ENCODE assay signal across 9 cellular contexts in the genomic region with DNA sequence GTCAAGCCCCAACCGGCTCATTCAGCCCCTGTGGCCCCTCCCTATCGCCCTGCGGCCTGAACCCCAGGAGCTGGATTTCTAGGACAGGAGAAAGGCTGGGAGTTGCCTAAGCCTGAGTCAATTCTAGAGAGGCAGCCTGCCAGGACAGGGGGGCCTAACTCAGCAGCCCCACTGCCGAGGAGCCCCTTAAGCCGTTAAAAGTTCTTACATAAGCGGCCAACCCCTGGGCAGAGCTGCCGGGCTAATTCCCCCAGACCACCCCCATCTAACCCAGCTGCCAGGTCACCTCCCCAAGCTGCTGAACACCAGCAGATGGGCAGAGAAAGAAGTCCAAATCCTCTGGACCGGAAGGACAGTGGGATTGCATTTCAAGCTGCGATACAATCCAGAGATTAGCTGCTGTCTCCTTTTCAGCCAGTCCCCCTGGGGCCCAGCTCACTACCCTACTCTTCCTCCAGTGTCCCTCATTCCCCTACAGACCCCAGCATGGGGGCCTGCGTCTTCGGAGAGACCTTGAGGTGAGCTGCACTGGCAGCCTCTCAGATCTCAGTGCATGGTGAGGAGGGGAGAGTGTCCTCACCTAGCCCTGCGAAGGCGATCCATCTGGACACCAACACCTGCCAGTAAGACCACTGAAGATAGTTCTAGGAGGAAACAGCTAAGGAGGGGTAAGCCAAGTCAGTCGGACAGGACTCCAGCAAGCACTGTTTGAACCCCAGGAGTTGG. TPM values are rescaled to one million over a fixed set of nuclear protein-coding genes. Genes with fewer than 3 reads are reported as not detected.
DNase-seq lines count a peak whose midpoint lies in the region; ATAC-seq and TF ChIP-seq lines count a peak whose summit lies in the region.
"Had no signal": no experiment of that assay in that cellular context is flagged by ENCODE, and none has a peak within 500 bp of the region (broad histone marks: within the 10 kb centered on the region; RNA-seq: fewer than 3 reads in every experiment).

No MANE protein-coding gene starts in this region.

- peak overlapping the region; percentile 72 for H3K4me2 ChIP-seq in H9 (ENCODE audit: insufficient read depth, insufficient read length, low read length)

- CTCF ChIA-PET in AG04449 (lab: Yijun Ruan, JAX) = interaction anchor here (0.8 to 6.1 kb wide), 11 partner anchors 7 to 64 kb away, joined by 3 to 93 read pairs (median 7); no protein-coding TSS in a partner anchor

- H3K18ac ChIP-seq in H9 (ENCODE audit: insufficient read length, low read depth, low read length) = no peak overlapping the region

- no peak overlapping the region; a peak in 1 of 7 replicates for H3K27ac Mint-ChIP-seq in H9
- peak overlapping the region; percentile 1 for H3K27ac Mint-ChIP-seq in activated naive CD8-positive, alpha-beta T cell treated with anti-CD3 and anti-CD28 coated beads, Interleukin-2, amount 50 U/mL, for 24 hours

- WGBS in H9 (ENCODE audit: extremely low coverage, insufficient read length, low lambda C conversion rate) = no CpG with 5 or more reads among the region's 14 CpGs
- 76% methylated on average over 14 of the region's 14 CpGs for WGBS in thymus

- peaks cover 4% of the 10 kb centered on the region; the same call in 1 of the 2 replicates for H3K4me1 ChIP-seq in H9 (ENCODE audit: insufficient read depth, low read length)
- H3K4me1 ChIP-seq in thymus (ENCODE audit: control insufficient read depth, insufficient read depth, low read length) = peaks cover 11% of the 10 kb centered on the region

- POLR2A ChIA-PET in AG04449 (lab: Yijun Ruan, JAX) = interaction anchor here (1.0 to 1.4 kb wide), 3 partner anchors 11 to 47 kb away, joined by 3 to 4 read pairs (median 4); a partner anchor contains a TSS

- H3K36me3 ChIP-seq in thymus (ENCODE audit: control insufficient read depth, insufficient read depth) = no peaks in the 10 kb centered on the region

- H3K23ac ChIP-seq in H9 (ENCODE audit: insufficient read length, low read depth, low read length) = no peak overlapping the region

- no peak overlapping the region for H2BK120ac ChIP-seq in H9 (ENCODE audit: low read depth, low read length, poor library complexity, severe bottlenecking)

- H3K4me3 ChIP-seq in AG04449 (ENCODE audit: low read depth, low read length) (peak overlapping the region; percentile 85), thymus (ENCODE audit: low read length) (peak overlapping the region; percentile 81)

- peaks cover 19% of the 10 kb centered on the region for H3K23me2 ChIP-seq in H9 (ENCODE audit: insufficient read length, low read depth, low read length, poor library complexity, severe bottlenecking)

- H3K27ac ChIP-seq in H9 (ENCODE audit: insufficient read length, low read depth, low read length) (no peak overlapping the region), layer of hippocampus (ENCODE audit: low read depth, low read length) (peak overlapping the region; percentile 66), thymus (ENCODE audit: low read depth) (peak overlapping the region; percentile 26)

- no peak overlapping the region for H3K4ac ChIP-seq in H9 (ENCODE audit: low read depth, low read length)

- H3K27me3 Mint-ChIP-seq in H9 (ENCODE audit: low read depth) = peaks cover 85% of the 10 kb centered on the region
- peaks cover 20% of the 10 kb centered on the region for H3K27me3 Mint-ChIP-seq in activated naive CD8-positive, alpha-beta T cell treated with anti-CD3 and anti-CD28 coated beads, Interleukin-2, amount 50 U/mL, for 24 hours

- no peaks in the 10 kb centered on the region for H3K79me1 ChIP-seq in H9 (ENCODE audit: insufficient read depth, low read depth, low read length, poor library complexity, severe bottlenecking)

- peaks cover 0 to 2% (median 0%) of the 10 kb centered on the region in 3 experiments; a peak in 1 of 7 replicates for H3K36me3 Mint-ChIP-seq in H9 (ENCODE audit: insufficient read depth in 1 of 3, low read depth in 3 of 3)
- no peaks in the 10 kb centered on the region for H3K36me3 Mint-ChIP-seq in activated naive CD8-positive, alpha-beta T cell treated with anti-CD3 and anti-CD28 coated beads, Interleukin-2, amount 50 U/mL, for 24 hours (ENCODE audit: low read depth)

- H2AK5ac ChIP-seq in H9 (ENCODE audit: insufficient read length, low read length) = no peak overlapping the region

- peak overlapping the region; percentile 60 to 88 for H3K4me3 Mint-ChIP-seq in H9
- peak overlapping the region; percentile 85 for H3K4me3 Mint-ChIP-seq in activated naive CD8-positive, alpha-beta T cell treated with anti-CD3 and anti-CD28 coated beads, Interleukin-2, amount 50 U/mL, for 24 hours

- no peak overlapping the region for H2BK5ac ChIP-seq in H9 (ENCODE audit: insufficient read length, low read length)

- H4K8ac ChIP-seq in H9 (replicated peaks; ENCODE audit: insufficient read length, low read depth, low read length) = no peak overlapping the region

- H3K4me1 Mint-ChIP-seq in H9 = peaks cover 35 to 37% of the 10 kb centered on the region in 2 experiments
- H3K4me1 Mint-ChIP-seq in activated naive CD8-positive, alpha-beta T cell treated with anti-CD3 and anti-CD28 coated beads, Interleukin-2, amount 50 U/mL, for 24 hours = peaks cover 29% of the 10 kb centered on the region

- no peak overlapping the region for H3T11ph ChIP-seq in H9 (ENCODE audit: low read length)

- no peak for ATAC-seq in activated naive CD8-positive, alpha-beta T cell treated with anti-CD3 and anti-CD28 coated beads, Interleukin-2, amount 50 U/mL, for 24 hours
- no peak for ATAC-seq in GM21423 (IDR thresholded peaks at IDR 0.05; ENCODE audit: unreplicated experiment)
- ATAC-seq in GM18517 (IDR thresholded peaks at IDR 0.05; ENCODE audit: unreplicated experiment) = no peak

- no peak overlapping the region for H3K56ac ChIP-seq in H9 (ENCODE audit: insufficient read length, low read depth, low read length)

- H4K5ac ChIP-seq in H9 (ENCODE audit: insufficient read length, low read depth, low read length) = no peak overlapping the region

- no peak overlapping the region for H3K9ac ChIP-seq in H9 (ENCODE audit: extremely low read depth, insufficient read length, low read length)

- no peak overlapping the region for H2BK15ac ChIP-seq in H9 (ENCODE audit: low read depth, low read length)

- H2BK12ac ChIP-seq in H9 (ENCODE audit: insufficient read length, low read depth, low read length) = no peak overlapping the region

- no peaks in the 10 kb centered on the region for H3K79me2 ChIP-seq in H9 (ENCODE audit: insufficient read depth, low read length)

- H3K9me3 ChIP-seq in H9 (ENCODE audit: control insufficient read depth, low read depth, low read length) (no peaks in the 10 kb centered on the region), thymus (ENCODE audit: control insufficient read depth) (no peaks in the 10 kb centered on the region)

- H2AFZ ChIP-seq in H9 (ENCODE audit: low read length) = no peak overlapping the region

- H2BK20ac ChIP-seq in H9 (ENCODE audit: low read depth, low read length, poor library complexity, severe bottlenecking) = no peak overlapping the region

- no peak overlapping the region for H4K91ac ChIP-seq in H9 (ENCODE audit: insufficient read length, low read depth, low read length)

- TF ChIP-seq CTCF in AG04449 (IDR thresholded peaks at IDR 0.05; ENCODE audit: insufficient read depth, low read length, missing control alignments) (no peak), H9 (conservative IDR thresholded peaks at IDR 0.05) (no peak)

- DNase-seq in AG04449 (ENCODE audit: low read depth, low spot score) = no peak
- DNase-seq in H9 = no peak
- no peak for DNase-seq in activated naive CD8-positive, alpha-beta T cell treated with anti-CD3 and anti-CD28 coated beads, Interleukin-2, amount 50 U/mL, for 24 hours
- DNase-seq in KG1 (lab: John Stamatoyannopoulos, UW) = no peak

- H3K27me3 ChIP-seq in H9 (ENCODE audit: insufficient read depth, low read length) (peaks cover 29% of the 10 kb centered on the region), layer of hippocampus (ENCODE audit: control insufficient read depth, insufficient read depth, low read length) (no peaks in the 10 kb centered on the region), thymus (ENCODE audit: control insufficient read depth, insufficient read depth) (peaks cover 8% of the 10 kb centered on the region)

- no peak overlapping the region for H3K14ac ChIP-seq in H9 (ENCODE audit: insufficient read depth, low read length)

- peaks cover 3 to 5% of the 10 kb centered on the region in 2 experiments; a peak in 3 of 5 replicates for H3K9me3 Mint-ChIP-seq in H9
- no peaks in the 10 kb centered on the region for H3K9me3 Mint-ChIP-seq in activated naive CD8-positive, alpha-beta T cell treated with anti-CD3 and anti-CD28 coated beads, Interleukin-2, amount 50 U/mL, for 24 hours

- H4K20me1 ChIP-seq in H9 (ENCODE audit: control insufficient read depth, insufficient read depth, insufficient read length) = peaks cover 4% of the 10 kb centered on the region

RNA-seq across cellular contexts. Expression of a gene that starts 0.9 kb away (rescaled TPM):
- 32.7 and 35.2 TPM in 2 replicates for total RNA-seq in H9 (2021)
- 27.2 TPM for polyA plus RNA-seq in thymus

RNA-seq across cellular contexts. Expression of a gene that starts 46.8 kb away (rescaled TPM):
- 23.1 and 23.3 TPM in 2 replicates for total RNA-seq in H9 (2021)
- polyA plus RNA-seq in thymus = 8.6 TPM

RNA-seq across cellular contexts. Expression of a gene that starts 47.4 kb away (rescaled TPM):
- total RNA-seq in H9 (2021) = 0.15 and 0.24 TPM in 2 replicates
- 0.66 TPM for polyA plus RNA-seq in thymus
- total RNA-seq: lung microvascular endothelial cell had no signal
